9 cellular contexts compared by ENCODE assay signal in the genomic region with DNA sequence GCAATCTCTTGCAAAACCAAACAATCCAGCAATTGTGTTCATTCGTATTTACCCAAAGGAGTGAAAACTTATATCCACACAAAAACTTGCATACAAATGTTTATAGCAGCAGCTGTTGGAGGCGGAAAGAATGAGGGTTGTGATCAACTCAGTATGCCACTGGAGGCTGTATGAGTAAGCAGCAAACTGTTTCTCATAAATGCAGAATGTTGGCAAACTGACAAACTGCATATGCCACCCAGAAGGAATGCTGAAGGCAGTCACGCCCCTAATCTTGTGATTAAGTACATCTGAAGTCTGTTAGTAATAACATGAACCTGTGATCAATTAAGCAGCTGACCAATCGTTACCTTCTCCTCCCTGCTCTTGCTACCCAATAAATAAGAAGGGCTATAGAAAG.
DNase-seq lines count a peak whose midpoint lies in the region; ATAC-seq and TF ChIP-seq lines count a peak whose summit lies in the region.
"Had no signal": no experiment of that assay in that cellular context is flagged by ENCODE, and none has a peak within 500 bp of the region (broad histone marks: within the 10 kb centered on the region; RNA-seq: fewer than 3 reads in every experiment).

No MANE protein-coding gene starts in this region.

- POLR2A ChIA-PET in Panc1 (lab: Charles Lee): no interaction called here

- H3K4me3 ChIP-seq in Panc1 (ENCODE audit: low read depth in 2 of 2, low read length in 2 of 2): no peak overlapping the region
- no peak overlapping the region for H3K4me3 ChIP-seq in epithelial cell of esophagus (ENCODE audit: low read length)
- no peak overlapping the region for H3K4me3 ChIP-seq in retinal pigment epithelial cell (ENCODE audit: low read length)

- no peaks in the 10 kb centered on the region for H3K27me3 ChIP-seq in Panc1 (ENCODE audit: control insufficient read depth, insufficient read depth, low read length)

- in situ Hi-C loops in Panc1 (cut with HindIII; ENCODE audit: low pct_unique_long_range_greater_than_20kb, low sequenced_read_pairs): no loop called here

- intact Hi-C loops in Panc1 (cut with micrococcal nuclease; ENCODE audit: unreplicated experiment): no loop called here

- no peaks in the 10 kb centered on the region for H3K4me1 ChIP-seq in Panc1 (ENCODE audit: control insufficient read depth, insufficient read depth, low read length)

- TF ChIP-seq CTCF in Panc1 (IDR thresholded peaks at IDR 0.05): no peak
- peak; percentile 23 for TF ChIP-seq CTCF in epithelial cell of esophagus (IDR thresholded peaks at IDR 0.05; ENCODE audit: insufficient read depth, low read depth, low read length, missing control alignments)
- TF ChIP-seq CTCF in retinal pigment epithelial cell (conservative IDR thresholded peaks at IDR 0.05; ENCODE audit: low read depth, low read length): peak; percentile 4

- CTCF ChIA-PET in Panc1 (lab: Charles Lee): interaction anchor here (0.7 kb wide), 1 partner anchor 340 kb away, joined by 6 read pairs; a partner anchor contains a TSS

- ATAC-seq in Panc1: no peak
- no peak for ATAC-seq in HG02798 (IDR thresholded peaks at IDR 0.05; ENCODE audit: poor library complexity, unreplicated experiment)
- no peak for ATAC-seq in GM18873 (IDR thresholded peaks at IDR 0.05; ENCODE audit: low FRiP score, unreplicated experiment)

- no TSS peak for BruUV-seq in Panc1 (replicated peaks; lab: Mats Ljungman, UMichigan)

- H3K27ac ChIP-seq in Panc1 (ENCODE audit: low read length): no peak overlapping the region

- H3K36me3 ChIP-seq in Panc1 (ENCODE audit: control insufficient read depth, insufficient read depth, low read length): no peaks in the 10 kb centered on the region

- DNase-seq in GM03348 (ENCODE audit: low spot score): peak; percentile 42
- peak; percentile 27 for DNase-seq in Panc1 (ENCODE audit: low read depth, low spot score)
- peak; percentile 94 for DNase-seq in epithelial cell of esophagus (ENCODE audit: low read depth)
- peak; percentile 97 for DNase-seq in retinal pigment epithelial cell (ENCODE audit: low read depth)
- DNase-seq in HuH-7.5 (ENCODE audit: low spot score): no peak
- DNase-seq in DMS53 (lab: John Stamatoyannopoulos, UW): no peak
- DNase-seq: activated T-cell treated with anti-CD3 and anti-CD28 coated beads, Interleukin-2, amount 50 U/mL, for 1 hour had no signal

- peaks cover 5% of the 10 kb centered on the region; the same call in 1 of the 2 replicates for H3K9me3 ChIP-seq in Panc1 (ENCODE audit: control insufficient read depth, insufficient read depth, low read depth, low read length)

Comparison
In these comparisons a context has a peak if more than half of its experiments do, and no peak if none do; other contexts are left out.
1. DNase-seq: peak in GM03348 (single experiment), Panc1 (single experiment), epithelial cell of esophagus (single experiment) and retinal pigment epithelial cell (single experiment); none in HuH-7.5 (single experiment) and DMS53 (single experiment).